ENCODE assay signal across 8 cellular contexts in genomic region chr10:72248477-72249151, GRCh38. TPM values are rescaled to one million over a fixed set of nuclear protein-coding genes. Genes with fewer than 3 reads are reported as not detected.
DNase-seq lines count a peak whose midpoint lies in the region; ATAC-seq and TF ChIP-seq lines count a peak whose summit lies in the region.

No MANE protein-coding gene starts in this region.

- H3K9me3 ChIP-seq in mucosa of stomach (ENCODE audit: control insufficient read depth, low read length): no peaks in the 10 kb centered on the region

- peak overlapping the region; percentile 77 for H3K4me3 Mint-ChIP-seq in activated CD8-positive, alpha-beta T cell treated with anti-CD3 and anti-CD28 coated beads for 36 hours
- H3K4me3 Mint-ChIP-seq in effector memory CD8-positive, alpha-beta T cell: peak overlapping the region; percentile 77 to 80
- H3K4me3 Mint-ChIP-seq in stimulated activated memory B cell treated with anti-CD40 and anti-IgM and Interleukin-4, amounts not matched to agents 10 μg/mL and 1 μg/mL and 100 μg/mL, for 72 hours: peak overlapping the region; percentile 67

- no peaks in the 10 kb centered on the region for H3K36me3 Mint-ChIP-seq in activated CD8-positive, alpha-beta T cell treated with anti-CD3 and anti-CD28 coated beads for 36 hours (ENCODE audit: low read depth)
- peaks cover 14% of the 10 kb centered on the region for H3K36me3 Mint-ChIP-seq in effector memory CD8-positive, alpha-beta T cell (ENCODE audit: insufficient read depth)
- H3K36me3 Mint-ChIP-seq in stimulated activated memory B cell treated with anti-CD40 and anti-IgM and Interleukin-4, amounts not matched to agents 10 μg/mL and 1 μg/mL and 100 μg/mL, for 72 hours: no peaks in the 10 kb centered on the region

- peak; percentile 82 for ATAC-seq in GM21786 (IDR thresholded peaks at IDR 0.05; ENCODE audit: unreplicated experiment)
- ATAC-seq in activated CD8-positive, alpha-beta T cell treated with anti-CD3 and anti-CD28 coated beads for 36 hours: peak; percentile 87
- ATAC-seq in effector memory CD8-positive, alpha-beta T cell (replicated peaks): peak; percentile 90
- peak; percentile 95 for ATAC-seq in stimulated activated memory B cell treated with anti-CD40 and anti-IgM and Interleukin-4, amounts not matched to agents 10 μg/mL and 1 μg/mL and 100 μg/mL, for 72 hours

- H3K9ac ChIP-seq in mucosa of stomach (ENCODE audit: low read length): peak overlapping the region; percentile 51

- H3K4me3 ChIP-seq in mucosa of stomach (ENCODE audit: low read length): no peak overlapping the region

- TF ChIP-seq POLR2A in GM10847 (IDR thresholded peaks at IDR 0.05; ENCODE audit: extremely low read depth, insufficient read length): peak; percentile 55

- H3K27ac Mint-ChIP-seq in activated CD8-positive, alpha-beta T cell treated with anti-CD3 and anti-CD28 coated beads for 36 hours: peak overlapping the region; percentile 93
- H3K27ac Mint-ChIP-seq in effector memory CD8-positive, alpha-beta T cell: peak overlapping the region; percentile 87 to 88
- peak overlapping the region; percentile 86 for H3K27ac Mint-ChIP-seq in stimulated activated memory B cell treated with anti-CD40 and anti-IgM and Interleukin-4, amounts not matched to agents 10 μg/mL and 1 μg/mL and 100 μg/mL, for 72 hours

- H3K9me3 Mint-ChIP-seq in activated CD8-positive, alpha-beta T cell treated with anti-CD3 and anti-CD28 coated beads for 36 hours: no peaks in the 10 kb centered on the region
- no peaks in the 10 kb centered on the region for H3K9me3 Mint-ChIP-seq in effector memory CD8-positive, alpha-beta T cell
- H3K9me3 Mint-ChIP-seq in stimulated activated memory B cell treated with anti-CD40 and anti-IgM and Interleukin-4, amounts not matched to agents 10 μg/mL and 1 μg/mL and 100 μg/mL, for 72 hours: no peaks in the 10 kb centered on the region

- CTCF ChIA-PET in activated CD8-positive, alpha-beta T cell treated with anti-CD3 and anti-CD28 coated beads for 36 hours (lab: Charles Lee): interaction anchor here (0.7 to 2.7 kb wide), 13 partner anchors 11 to 200 kb away, joined by 3 to 17 read pairs (median 5); no protein-coding TSS in a partner anchor

- DNase-seq in LHCN-M2 (ENCODE audit: low read depth) (peak; percentile 94), GOT3 (lab: John Stamatoyannopoulos, UW) (no peak)
- DNase-seq in activated CD8-positive, alpha-beta T cell treated with anti-CD3 and anti-CD28 coated beads for 36 hours: peak; percentile 89
- peak; percentile 66 to 70 (median 69) for DNase-seq in effector memory CD8-positive, alpha-beta T cell

- intact Hi-C loops in activated CD8-positive, alpha-beta T cell treated with anti-CD3 and anti-CD28 coated beads for 36 hours (cut with micrococcal nuclease): loop anchor here (1.0 to 5.0 kb wide), 2 partner anchors 24 to 49 kb away; no protein-coding TSS in a partner anchor

- POLR2A ChIA-PET in activated CD8-positive, alpha-beta T cell treated with anti-CD3 and anti-CD28 coated beads for 36 hours (lab: Charles Lee): interaction anchor here (0.6 to 4.7 kb wide), 16 partner anchors 11 to 164 kb away, joined by 3 to 45 read pairs (median 5); partner anchors contain the start of gene DDIT4

- no peaks in the 10 kb centered on the region for H3K27me3 Mint-ChIP-seq in activated CD8-positive, alpha-beta T cell treated with anti-CD3 and anti-CD28 coated beads for 36 hours
- no peaks in the 10 kb centered on the region for H3K27me3 Mint-ChIP-seq in effector memory CD8-positive, alpha-beta T cell
- no peaks in the 10 kb centered on the region for H3K27me3 Mint-ChIP-seq in stimulated activated memory B cell treated with anti-CD40 and anti-IgM and Interleukin-4, amounts not matched to agents 10 μg/mL and 1 μg/mL and 100 μg/mL, for 72 hours

- H3K27me3 ChIP-seq in mucosa of stomach (ENCODE audit: control insufficient read depth, insufficient read depth, low read length): no peaks in the 10 kb centered on the region

- H3K36me3 ChIP-seq in mucosa of stomach (ENCODE audit: control insufficient read depth, insufficient read depth, low read length): no peaks in the 10 kb centered on the region

- peaks cover 72% of the 10 kb centered on the region for H3K4me1 Mint-ChIP-seq in activated CD8-positive, alpha-beta T cell treated with anti-CD3 and anti-CD28 coated beads for 36 hours (ENCODE audit: low read depth)
- peaks cover 59% of the 10 kb centered on the region in 2 donors for H3K4me1 Mint-ChIP-seq in effector memory CD8-positive, alpha-beta T cell (ENCODE audit: low read depth in 2 of 2)
- H3K4me1 Mint-ChIP-seq in stimulated activated memory B cell treated with anti-CD40 and anti-IgM and Interleukin-4, amounts not matched to agents 10 μg/mL and 1 μg/mL and 100 μg/mL, for 72 hours: peaks cover 85% of the 10 kb centered on the region

- TF ChIP-seq CTCF in activated CD8-positive, alpha-beta T cell treated with anti-CD3 and anti-CD28 coated beads for 36 hours (IDR thresholded peaks at IDR 0.05): no peak

- H3K4me1 ChIP-seq in mucosa of stomach (ENCODE audit: control insufficient read depth, insufficient read depth, low read length): peaks cover 66% of the 10 kb centered on the region

RNA-seq across cellular contexts. Expression of gene DDIT4, which starts 25.1 kb away (rescaled TPM):
- total RNA-seq in LHCN-M2 (2014; rRNA removed): 257 and 378 TPM in 2 replicates
- 158 TPM for polyA plus RNA-seq in LHCN-M2 (2012)
- 1,000 to 10,000 TPM; 1,071 to 1,096 TPM for total RNA-seq in activated CD8-positive, alpha-beta T cell treated with anti-CD3 and anti-CD28 coated beads for 36 hours

RNA-seq across cellular contexts. Expression of gene ASCC1, which starts 32.5 kb away (rescaled TPM):
- 30.3 and 37.3 TPM in 2 replicates for total RNA-seq in LHCN-M2 (2014; rRNA removed)
- polyA plus RNA-seq in LHCN-M2 (2012): 27.0 TPM
- total RNA-seq in activated CD8-positive, alpha-beta T cell treated with anti-CD3 and anti-CD28 coated beads for 36 hours: 10 to 100 TPM; 61.6 to 66.2 TPM

RNA-seq across cellular contexts. Expression of gene ANAPC16, which starts 32.8 kb away (rescaled TPM):
- total RNA-seq in LHCN-M2 (2014; rRNA removed): 46.0 and 48.3 TPM in 2 replicates
- 46.1 TPM for polyA plus RNA-seq in LHCN-M2 (2012)
- total RNA-seq in activated CD8-positive, alpha-beta T cell treated with anti-CD3 and anti-CD28 coated beads for 36 hours: 100 to 1,000 TPM in 1 of 2 experiments, 10 to 100 TPM in 1; 94.6 to 101 TPM
